ENCODE assay signal across 1 cellular context in genomic region chr19:40103600-40103999, GRCh38.
TF ChIP-seq lines count a peak whose summit lies in the region.

No MANE protein-coding gene starts in this region.

TF ChIP-seq in HEK293, 187 proteins besides CTCF, POLR2A, EP300 and RAD21 (continued from another document and continues in another):
- no peak for TF ChIP-seq ZSCAN5A (tag by site-specific recombination; IDR thresholded peaks at IDR 0.05)
- TF ChIP-seq ZNF791 (tag by site-specific recombination; IDR thresholded peaks at IDR 0.05): peak; percentile 88
- peak; percentile 50; the same call in 1 of the 2 replicates for TF ChIP-seq KLF7 (tag by site-specific recombination; IDR thresholded peaks at IDR 0.05; ENCODE audit: borderline replicate concordance)
- no peak for TF ChIP-seq ZSCAN23 (tag by site-specific recombination; IDR thresholded peaks at IDR 0.05)
- no peak for TF ChIP-seq PATZ1 (tag by site-specific recombination; IDR thresholded peaks at IDR 0.05)
- no peak for TF ChIP-seq MEIS1 (CRISPR knock-in tag; IDR thresholded peaks at IDR 0.05; ENCODE audit: borderline replicate concordance)
- TF ChIP-seq ZNF366 (tag by site-specific recombination; conservative IDR thresholded peaks at IDR 0.05): peak; percentile 65
- TF ChIP-seq EGR2 (tag by site-specific recombination; IDR thresholded peaks at IDR 0.05; ENCODE audit: low read depth): no peak
- TF ChIP-seq AEBP2 (tag by site-specific recombination; IDR thresholded peaks at IDR 0.05; ENCODE audit: borderline replicate concordance): peak; percentile 100
- peak; percentile 96 for TF ChIP-seq ZNF266 (tag by site-specific recombination; IDR thresholded peaks at IDR 0.05; ENCODE audit: low read depth)
- no peak for TF ChIP-seq ZNF670 (tag by site-specific recombination; IDR thresholded peaks at IDR 0.05; ENCODE audit: low read depth)
- no peak for TF ChIP-seq INSM2 (tag by site-specific recombination; IDR thresholded peaks at IDR 0.05)
- no peak for TF ChIP-seq ZNF692 (tag by site-specific recombination; IDR thresholded peaks at IDR 0.05)
- peak; percentile 54 for TF ChIP-seq ZNF341 (tag by site-specific recombination; IDR thresholded peaks at IDR 0.05; ENCODE audit: low read depth)
- TF ChIP-seq BCL11B (tag by site-specific recombination; IDR thresholded peaks at IDR 0.05; ENCODE audit: low read depth): peak; percentile 68; the same call in 1 of the 2 replicates
- no peak for TF ChIP-seq HOXD13 (CRISPR knock-in tag; IDR thresholded peaks at IDR 0.05; ENCODE audit: borderline replicate concordance)
- no peak for TF ChIP-seq ZNF112 (tag by site-specific recombination; IDR thresholded peaks at IDR 0.05)
- no peak for TF ChIP-seq OSR2 (tag by site-specific recombination; IDR thresholded peaks at IDR 0.05)
- no peak for TF ChIP-seq ZNF280C (tag by site-specific recombination; IDR thresholded peaks at IDR 0.05)
- TF ChIP-seq ZNF324 (tag by site-specific recombination; IDR thresholded peaks at IDR 0.05): no peak
- TF ChIP-seq ZNF544 (tag by site-specific recombination; IDR thresholded peaks at IDR 0.05): no peak
- TF ChIP-seq ZNF580 (tag by site-specific recombination; IDR thresholded peaks at IDR 0.05): peak; percentile 71; the same call in 1 of the 2 replicates
- TF ChIP-seq ZBTB6 (tag by site-specific recombination; IDR thresholded peaks at IDR 0.05): no peak
- TF ChIP-seq ZNF362 (tag by site-specific recombination; IDR thresholded peaks at IDR 0.05): 0 out of 2 replicates have a peak, but pooled peaks have one; percentile 39
- no peak for TF ChIP-seq ZNF169 (tag by site-specific recombination; IDR thresholded peaks at IDR 0.05)
- no peak for TF ChIP-seq ZBTB26 (tag by site-specific recombination; optimal IDR thresholded peaks at IDR 0.05)
- TF ChIP-seq ZNF48 (tag by site-specific recombination; IDR thresholded peaks at IDR 0.05): no peak
- TF ChIP-seq KLF1 (tag by site-specific recombination; IDR thresholded peaks at IDR 0.05): no peak
- no peak for TF ChIP-seq KLF16 (tag by site-specific recombination; IDR thresholded peaks at IDR 0.05)
- TF ChIP-seq ZFHX2 (tag by site-specific recombination; conservative IDR thresholded peaks at IDR 0.05): no peak
- no peak for TF ChIP-seq ZNF830 (tag by site-specific recombination; IDR thresholded peaks at IDR 0.05; ENCODE audit: low read depth)
- TF ChIP-seq ZNF248 (tag by site-specific recombination; IDR thresholded peaks at IDR 0.05): no peak
- TF ChIP-seq ZBTB21 (tag by site-specific recombination; IDR thresholded peaks at IDR 0.05): peak; percentile 91
- peak; percentile 99 for TF ChIP-seq ZNF394 (tag by site-specific recombination; IDR thresholded peaks at IDR 0.05; ENCODE audit: borderline replicate concordance)
- no peak for TF ChIP-seq ZNF473 (tag by site-specific recombination; IDR thresholded peaks at IDR 0.05)
- no peak for TF ChIP-seq PRDM6 (tag by site-specific recombination; IDR thresholded peaks at IDR 0.05)
- 0 out of 2 replicates have a peak, but pooled peaks have one; percentile 30 for TF ChIP-seq ZNF302 (tag by site-specific recombination; IDR thresholded peaks at IDR 0.05; ENCODE audit: low read depth)
- peak; percentile 100 for TF ChIP-seq ZNF555 (tag by site-specific recombination; conservative IDR thresholded peaks at IDR 0.05)
- TF ChIP-seq YY2 (tag by site-specific recombination; IDR thresholded peaks at IDR 0.05): no peak
- no peak for TF ChIP-seq ZNF571 (tag by site-specific recombination; IDR thresholded peaks at IDR 0.05)
- TF ChIP-seq ZNF19 (tag by site-specific recombination; IDR thresholded peaks at IDR 0.05; ENCODE audit: low read depth): peak; percentile 79; the same call in 1 of the 2 replicates
- no peak for TF ChIP-seq ZNF677 (tag by site-specific recombination; IDR thresholded peaks at IDR 0.05)
- TF ChIP-seq ZNF704 (tag by site-specific recombination; IDR thresholded peaks at IDR 0.05): no peak
- peak; percentile 91 for TF ChIP-seq ZNF558 (tag by site-specific recombination; IDR thresholded peaks at IDR 0.05)
- TF ChIP-seq ZNF433 (tag by site-specific recombination; IDR thresholded peaks at IDR 0.05; ENCODE audit: low read depth): peak; percentile 86
- peak; percentile 30; the same call in 1 of the 2 replicates for TF ChIP-seq WT1 (tag by site-specific recombination; IDR thresholded peaks at IDR 0.05)
- 0 out of 2 replicates have a peak, but pooled peaks have one; percentile 11 for TF ChIP-seq GLIS1 (tag by site-specific recombination; IDR thresholded peaks at IDR 0.05)
- TF ChIP-seq ZNF701 (tag by site-specific recombination; IDR thresholded peaks at IDR 0.05): no peak
- TF ChIP-seq SETDB1 (IDR thresholded peaks at IDR 0.05; ENCODE audit: insufficient read length, low read length): no peak
- no peak for TF ChIP-seq IKZF3 (tag by site-specific recombination; IDR thresholded peaks at IDR 0.05)
